24 cellular contexts compared by ENCODE assay signal in the genomic region with DNA sequence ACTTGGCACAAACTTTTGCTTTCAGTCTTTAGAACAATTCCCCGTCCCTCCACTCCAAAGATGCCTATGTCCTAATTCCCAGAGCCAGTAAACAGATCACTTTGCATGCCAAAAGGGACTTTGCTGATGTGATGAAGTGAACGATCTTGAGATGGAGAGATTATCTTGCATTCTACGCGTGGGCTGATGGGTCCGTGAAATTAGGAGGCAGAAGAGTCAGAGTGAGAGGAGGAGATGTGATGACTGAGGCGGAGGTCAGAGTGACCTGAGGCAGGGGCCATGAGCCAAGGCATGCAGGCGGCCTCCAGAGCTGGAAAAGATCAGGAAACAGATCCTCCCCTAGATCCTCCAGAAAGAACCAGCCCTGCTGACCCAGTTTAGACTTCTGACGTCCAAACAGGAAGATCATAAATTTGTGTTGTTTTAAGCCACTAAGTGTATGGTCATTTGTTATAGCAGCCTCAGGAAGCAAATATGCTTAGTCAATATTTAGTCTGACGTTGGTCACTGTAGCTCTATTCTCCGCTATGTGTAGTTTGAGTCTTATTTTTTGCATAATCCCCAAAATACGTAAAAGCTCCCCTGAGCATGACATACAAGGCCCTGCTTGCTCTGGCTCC.
"Had no signal": no experiment of that assay in that cellular context is flagged by ENCODE, and none has a peak within 500 bp of the region (broad histone marks: within the 10 kb centered on the region; RNA-seq: fewer than 3 reads in every experiment).

No MANE protein-coding gene starts in this region.

- H3K4me2 ChIP-seq: neural progenitor cell, smooth muscle cell had no signal

- H3K9me3 ChIP-seq: gastrocnemius medialis, mucosa of descending colon, pancreas, suprapubic skin, thyroid gland, upper lobe of left lung had no signal

- H3K4me3 ChIP-seq: gastrocnemius medialis, mucosa of descending colon, neural progenitor cell, pancreas, smooth muscle cell, suprapubic skin, thyroid gland, upper lobe of left lung had no signal

- H3K36me3 ChIP-seq: gastrocnemius medialis, neural progenitor cell, pancreas, suprapubic skin, thyroid gland, upper lobe of left lung had no signal

- H3K27me3 ChIP-seq: gastrocnemius medialis, neural progenitor cell, pancreas, suprapubic skin, thyroid gland, upper lobe of left lung had no signal

- H3K9ac ChIP-seq: neural progenitor cell had no signal

- H3K27ac Mint-ChIP-seq: endodermal cell; neural progenitor cell; progenitor cell of endocrine pancreas; stimulated activated effector memory CD8-positive, alpha-beta T cell treated with anti-CD3 and anti-CD28 coated beads, Interleukin-12 subunit alpha, Interleukin-12 subunit beta, amount 100 ng/mL, for 72 hours had no signal

- ATAC-seq: gastrocnemius medialis; left lobe of liver; mucosa of descending colon; naive thymus-derived CD8-positive, alpha-beta T cell; pancreas; right cardiac atrium; stimulated activated effector memory CD8-positive, alpha-beta T cell treated with anti-CD3 and anti-CD28 coated beads, Interleukin-12 subunit alpha, Interleukin-12 subunit beta, amount 100 ng/mL, for 72 hours; stimulated activated naive CD8-positive, alpha-beta T cell treated with anti-CD3 and anti-CD28 coated beads, Interleukin-15, Interleukin-2, amounts not matched to agents 100 U/mL and 50 U/mL, for 24 hours had no signal

- H3K4me3 Mint-ChIP-seq: endodermal cell; naive thymus-derived CD8-positive, alpha-beta T cell; neural progenitor cell; stimulated activated effector memory CD8-positive, alpha-beta T cell treated with anti-CD3 and anti-CD28 coated beads, Interleukin-12 subunit alpha, Interleukin-12 subunit beta, amount 100 ng/mL, for 72 hours had no signal

- DNase-seq: cerebellar nuclear complex; effector CD4-positive, alpha-beta T cell; endodermal cell; erythroblast; gastrocnemius medialis; glutamatergic neuron; islet precursor cell; mammary epithelial cell; mucosa of descending colon; naive thymus-derived CD8-positive, alpha-beta T cell; nucleus accumbens; pancreas; right cardiac atrium; stimulated activated CD4-positive, alpha-beta T cell treated with anti-CD3 and anti-CD28 coated beads, Interleukin-4, amount 100 ng/mL, for 1 hour; stimulated activated CD8-positive, alpha-beta memory T cell treated with anti-CD3 and anti-CD28 coated beads, Interleukin-4, amount 100 ng/mL, for 48 hours; stimulated activated naive CD8-positive, alpha-beta T cell treated with anti-CD3 and anti-CD28 coated beads, Interleukin-15, Interleukin-2, amounts not matched to agents 100 U/mL and 50 U/mL, for 24 hours; thyroid gland; upper lobe of left lung had no signal

- H2AFZ ChIP-seq: neural progenitor cell had no signal

- H3K9me3 Mint-ChIP-seq: naive thymus-derived CD8-positive, alpha-beta T cell; stimulated activated effector memory CD8-positive, alpha-beta T cell treated with anti-CD3 and anti-CD28 coated beads, Interleukin-12 subunit alpha, Interleukin-12 subunit beta, amount 100 ng/mL, for 72 hours had no signal

- H3K4me1 ChIP-seq: neural progenitor cell, pancreas had no signal

- H3K27ac ChIP-seq: gastrocnemius medialis, neural progenitor cell, pancreas, suprapubic skin, thyroid gland, upper lobe of left lung had no signal

- H3K36me3 Mint-ChIP-seq: neural progenitor cell; stimulated activated effector memory CD8-positive, alpha-beta T cell treated with anti-CD3 and anti-CD28 coated beads, Interleukin-12 subunit alpha, Interleukin-12 subunit beta, amount 100 ng/mL, for 72 hours had no signal
